In genomic region chr10:3076138-3076537, GRCh38 we compare ENCODE assay signal across 20 cellular contexts.
"Had no signal": no experiment of that assay in that cellular context is flagged by ENCODE, and none has a peak within 500 bp of the region (broad histone marks: within the 10 kb centered on the region; RNA-seq: fewer than 3 reads in every experiment).

No MANE protein-coding gene starts in this region.

- H3K36me3 ChIP-seq: left lung, lower lobe of right lung, neural progenitor cell, right lobe of liver, thoracic aorta, transverse colon had no signal

- H3K27ac Mint-ChIP-seq: memory B cell; natural killer cell treated with Interleukin-12 subunit alpha and Interleukin-12 subunit beta and Interleukin-15 and Interleukin-18, amount 100 ng/mL, for 72 hours; neural progenitor cell had no signal

- ATAC-seq: esophagus mucosa; heart left ventricle; left lung; lower lobe of right lung; natural killer cell treated with Interleukin-12 subunit alpha and Interleukin-12 subunit beta and Interleukin-15 and Interleukin-18, amount 100 ng/mL, for 72 hours; psoas muscle; right lobe of liver had no signal

- H3K4me3 Mint-ChIP-seq: memory B cell; natural killer cell treated with Interleukin-12 subunit alpha and Interleukin-12 subunit beta and Interleukin-15 and Interleukin-18, amount 100 ng/mL, for 72 hours; neural progenitor cell had no signal

- H3K27ac ChIP-seq: heart left ventricle, left lung, lower lobe of right lung, neural progenitor cell, psoas muscle, right lobe of liver, skin epidermis, stomach, thoracic aorta, transverse colon had no signal

- H3K4me2 ChIP-seq: neural progenitor cell had no signal

- H3K4me1 ChIP-seq: left lung, lower lobe of right lung, psoas muscle, right lobe of liver had no signal

- H3K4me3 ChIP-seq: heart left ventricle, left lung, lower lobe of right lung, neural progenitor cell, psoas muscle, right lobe of liver, skin epidermis, stomach, thoracic aorta, transverse colon had no signal

- H3K27me3 ChIP-seq: heart left ventricle, left lung, neural progenitor cell, right lobe of liver, stomach, transverse colon had no signal

- H3K36me3 Mint-ChIP-seq: neural progenitor cell had no signal

- H3K9ac ChIP-seq: neural progenitor cell had no signal

- H2AFZ ChIP-seq: neural progenitor cell had no signal

- DNase-seq: effector memory CD4-positive, alpha-beta T cell; heart left ventricle; hippocampal formation; left lung; lower lobe of right lung; midbrain; psoas muscle; retina; right lobe of liver; stimulated activated CD4-positive, alpha-beta T cell treated with anti-CD3 and anti-CD28 coated beads, Interleukin-2, amount 100 ng/mL, for 24 hours; stimulated activated naive CD4-positive, alpha-beta T cell; stomach; substantia nigra; transverse colon had no signal

- H3K27me3 Mint-ChIP-seq: memory B cell; natural killer cell treated with Interleukin-12 subunit alpha and Interleukin-12 subunit beta and Interleukin-15 and Interleukin-18, amount 100 ng/mL, for 72 hours had no signal

- H3K9me3 ChIP-seq: heart left ventricle, left lung, lower lobe of right lung, psoas muscle, right lobe of liver, stomach, thoracic aorta, transverse colon had no signal

- H3K9me3 Mint-ChIP-seq: memory B cell; natural killer cell treated with Interleukin-12 subunit alpha and Interleukin-12 subunit beta and Interleukin-15 and Interleukin-18, amount 100 ng/mL, for 72 hours; neural progenitor cell had no signal
